17 cellular contexts compared by ENCODE assay signal in genomic region chr22:37909756-37910155, GRCh38. TPM values are rescaled to one million over a fixed set of nuclear protein-coding genes. Genes with fewer than 3 reads are reported as not detected.
DNase-seq lines count a peak whose midpoint lies in the region; FAIRE-seq and TF ChIP-seq lines count a peak whose summit lies in the region.
"Had no signal": no experiment of that assay in that cellular context is flagged by ENCODE, and none has a peak within 500 bp of the region (broad histone marks: within the 10 kb centered on the region; RNA-seq: fewer than 3 reads in every experiment).

No MANE protein-coding gene starts in this region.

- no peak for FAIRE-seq in astrocyte (lab: Jason Lieb, UNC)
- FAIRE-seq: frontal cortex, HepG2 had no signal

- H3K4me2 ChIP-seq in astrocyte (ENCODE audit: low read length) = no peak overlapping the region

- no peak overlapping the region for H3K27ac Mint-ChIP-seq in astrocyte (ENCODE audit: unreplicated experiment)
- peak overlapping the region; percentile 81 for H3K27ac Mint-ChIP-seq in glutamatergic neuron (ENCODE audit: unreplicated experiment)

- H4K20me1 ChIP-seq in astrocyte (ENCODE audit: insufficient read depth, low read length) = peaks cover 59% of the 10 kb centered on the region

- H3K27ac ChIP-seq in astrocyte (ENCODE audit: low read depth, low read length) (no peak overlapping the region), stomach (peak overlapping the region in 4 of 5 donors; percentile 11 to 96 (median 83)), spleen (no peak overlapping the region)

- no peak for TF ChIP-seq CTCF in astrocyte (IDR thresholded peaks at IDR 0.05; ENCODE audit: insufficient read depth, low read depth, low read length)
- TF ChIP-seq CTCF in glutamatergic neuron (IDR thresholded peaks at IDR 0.05; ENCODE audit: partially characterized antibody, unreplicated experiment) = no peak
- no peak for TF ChIP-seq CTCF in stomach (IDR thresholded peaks at IDR 0.05)
- TF ChIP-seq CTCF in spleen (IDR thresholded peaks at IDR 0.05 in 8 of 11, conservative IDR thresholded peaks at IDR 0.05 in 3 of 11) = no peak

- peaks cover 64% of the 10 kb centered on the region for H3K79me2 ChIP-seq in astrocyte (ENCODE audit: insufficient read depth, low read length)

- H3K4me3 ChIP-seq in astrocyte (ENCODE audit: insufficient read depth, low read depth, low read length) (no peak overlapping the region), stomach (no peak overlapping the region), spleen (no peak overlapping the region)
- H3K4me3 ChIP-seq: lower lobe of right lung, Peyer's patch had no signal

- no peaks in the 10 kb centered on the region for H3K9me3 Mint-ChIP-seq in astrocyte (ENCODE audit: unreplicated experiment)
- H3K9me3 Mint-ChIP-seq in glutamatergic neuron (ENCODE audit: unreplicated experiment) = peaks cover 11% of the 10 kb centered on the region

- WGBS in stomach, 5 donors = 70 to 90% (median 80%) methylated on average over 7 of the region's 7 CpGs
- 90 to 94% (median 92%) methylated on average over 7 of the region's 7 CpGs for WGBS in spleen, 5 donors

- H3K27me3 ChIP-seq in astrocyte (ENCODE audit: insufficient read depth, low read length) = no peaks in the 10 kb centered on the region
- H3K27me3 ChIP-seq in stomach = no peaks in the 10 kb centered on the region
- H3K27me3 ChIP-seq in spleen (replicated peaks in 1 of 7) = no peaks in the 10 kb centered on the region
- H3K27me3 ChIP-seq: Peyer's patch had no signal

- H3K4me1 ChIP-seq in astrocyte (ENCODE audit: insufficient read depth, low read length) (peaks cover 32% of the 10 kb centered on the region), stomach (peaks cover 28 to 76% (median 61%) of the 10 kb centered on the region in 4 donors), spleen (peaks cover 2 to 43% (median 22%) of the 10 kb centered on the region in 6 donors)

- peak overlapping the region; percentile 74 for H3K4me3 Mint-ChIP-seq in astrocyte (ENCODE audit: unreplicated experiment)
- H3K4me3 Mint-ChIP-seq in glutamatergic neuron (ENCODE audit: unreplicated experiment) = peak overlapping the region; percentile 78

- intact Hi-C loops in stomach (cut with DNase I; ENCODE audit: low total_unique reads) = no loop called here
- intact Hi-C loops in spleen (cut with DNase I; ENCODE audit: low total_unique reads) = no loop called here

- peaks cover 11% of the 10 kb centered on the region for H3K36me3 Mint-ChIP-seq in astrocyte (ENCODE audit: low read depth, unreplicated experiment)
- H3K36me3 Mint-ChIP-seq in glutamatergic neuron (ENCODE audit: unreplicated experiment) = no peaks in the 10 kb centered on the region

- H3K4me1 Mint-ChIP-seq in astrocyte (ENCODE audit: low read depth, unreplicated experiment) (peaks cover 47% of the 10 kb centered on the region), glutamatergic neuron (ENCODE audit: low read depth, unreplicated experiment) (peaks cover 38% of the 10 kb centered on the region)

- TF ChIP-seq POLR2A in stomach (IDR thresholded peaks at IDR 0.05) = no peak
- no peak for TF ChIP-seq POLR2A in spleen (IDR thresholded peaks at IDR 0.05)

- no peak overlapping the region for H2AFZ ChIP-seq in astrocyte (ENCODE audit: low read depth, low read length)

- TF ChIP-seq EP300 in stomach (IDR thresholded peaks at IDR 0.05) = no peak

- no peak overlapping the region for H3K9ac ChIP-seq in astrocyte (ENCODE audit: low read length)

- H3K27me3 Mint-ChIP-seq in astrocyte (ENCODE audit: low read depth, unreplicated experiment) = no peaks in the 10 kb centered on the region
- H3K27me3 Mint-ChIP-seq in glutamatergic neuron (ENCODE audit: unreplicated experiment) = peaks cover 25% of the 10 kb centered on the region

- DNase-seq in GM03348 (ENCODE audit: low spot score) = peak; percentile 76
- no peak for DNase-seq in astrocyte (ENCODE audit: low read depth)
- no peak for DNase-seq in glutamatergic neuron
- DNase-seq in stomach = no peak
- DNase-seq in NOMO-1 treated with DMSO at 0.1 percent for 48 hours (lab: John Stamatoyannopoulos, UW; ENCODE audit: unreplicated experiment) = no peak
- DNase-seq in ecto neural progenitor cell (ENCODE audit: low spot score) = no peak
- no peak for DNase-seq in middle frontal gyrus (ENCODE audit: extremely low spot score, low spot score)
- DNase-seq in spleen = no peak
- DNase-seq: lower lobe of right lung; NCI-H2029 treated with DMSO at 0.1 percent for 48 hours; NCI-H526 treated with DMSO at 0.1 percent for 48 hours; occipital lobe; Peyer's patch; stimulated activated CD4-positive, alpha-beta T cell treated with anti-CD3 and anti-CD28 coated beads, Interleukin-12 subunit alpha, Interleukin-12 subunit beta, amount 100 ng/mL, for 4 hours had no signal

- H3K9me3 ChIP-seq in astrocyte (ENCODE audit: insufficient read depth, low read depth, low read length) = no peaks in the 10 kb centered on the region
- H3K9me3 ChIP-seq in stomach = no peaks in the 10 kb centered on the region
- no peaks in the 10 kb centered on the region for H3K9me3 ChIP-seq in spleen
- H3K9me3 ChIP-seq: lower lobe of right lung, Peyer's patch had no signal

- H3K36me3 ChIP-seq in astrocyte (ENCODE audit: insufficient read depth, low read length) (peaks cover 10% of the 10 kb centered on the region), stomach (peaks cover 18 to 30% (median 29%) of the 10 kb centered on the region in 4 donors), spleen (peaks cover 0 to 49% (median 7%) of the 10 kb centered on the region in 6 donors)

RNA-seq across cellular contexts. Expression of gene MICALL1, which starts 3.7 kb away (rescaled TPM):
- total RNA-seq in astrocyte (124 and 131 TPM in 2 replicates), glutamatergic neuron (ENCODE audit: unreplicated experiment) (133 TPM), stomach (100 to 1,000 TPM in 3 of 5 donors, 10 to 100 TPM in 2; 31.4 to 155 (median 112) TPM), spleen (10 to 100 TPM; 15.7 to 29.4 (median 21.8) TPM)
- polyA plus RNA-seq in stomach (10 to 100 TPM; 17.7 to 55.1 (median 35.6) TPM), spleen (10 to 100 TPM in 1 of 3 donors, 1 to 10 TPM in 2; 3.8 to 11.6 (median 4.1) TPM)

RNA-seq across cellular contexts. Expression of gene C22orf23, which starts 43.6 kb away (rescaled TPM):
- total RNA-seq in astrocyte (not detected in 2 replicates), glutamatergic neuron (ENCODE audit: unreplicated experiment) (0.64 TPM), stomach (not detected), spleen (not detected)
- polyA plus RNA-seq in stomach (1 to 10 TPM in 1 of 3 donors, under 1 TPM in 2; 0.18 to 1.2 (median 0.31) TPM), spleen (under 1 TPM; 0.04 to 0.16 (median 0.05) TPM)
- total RNA-seq: T-helper 2 cell treated with Interferon-gamma antibody and Interleukin-4, amounts not matched to agents 100 ng/mL and 5 ng/mL, for 36 hours had no signal

RNA-seq across cellular contexts. Expression of gene POLR2F, which starts 43.7 kb away (rescaled TPM):
- total RNA-seq in astrocyte = 129 and 149 TPM in 2 replicates
- 68.3 TPM for total RNA-seq in glutamatergic neuron (ENCODE audit: unreplicated experiment)
- 100 to 1,000 TPM in 2 of 5 donors, 10 to 100 TPM in 3; 41.5 to 145 (median 74.5) TPM for total RNA-seq in stomach
- polyA plus RNA-seq in stomach = 100 to 1,000 TPM; 139 to 149 (median 146) TPM
- total RNA-seq in spleen = 10 to 100 TPM; 28.0 to 68.3 (median 35.5) TPM
- 100 to 1,000 TPM in 1 of 3 donors, 10 to 100 TPM in 2; 82.1 to 111 (median 88.9) TPM for polyA plus RNA-seq in spleen

Comparison
In these comparisons a context has a peak if more than half of its experiments do, and no peak if none do; other contexts are left out.
1. H3K27ac ChIP-seq: peak in stomach (4 of 5); none in astrocyte (single experiment) and spleen (0 of 8).